ENCODE assay signal across 20 cellular contexts in the genomic region with DNA sequence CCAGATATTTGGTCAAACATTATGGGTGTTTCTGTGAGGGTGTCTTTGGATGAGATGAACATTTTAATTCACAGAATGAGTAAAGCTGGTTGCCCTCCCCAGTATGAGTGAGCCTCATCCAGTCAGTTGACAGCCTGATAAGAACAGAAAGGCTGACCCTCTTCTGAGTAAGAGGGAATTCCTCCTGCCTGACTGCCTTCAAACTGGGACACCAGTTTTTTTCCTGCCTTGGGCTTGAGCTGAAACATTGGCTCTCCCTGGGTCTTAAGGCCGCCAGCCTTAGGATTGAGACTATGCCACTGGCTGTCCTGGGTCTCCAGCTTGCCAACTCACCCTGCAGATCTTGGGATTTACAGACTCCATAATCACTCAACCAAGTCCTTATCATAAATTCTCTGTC.
"Had no signal": no experiment of that assay in that cellular context is flagged by ENCODE, and none has a peak within 500 bp of the region (broad histone marks: within the 10 kb centered on the region; RNA-seq: fewer than 3 reads in every experiment).

No MANE protein-coding gene starts in this region.

- H3K36me3 Mint-ChIP-seq: brain, natural killer cell had no signal

- H3K27ac Mint-ChIP-seq: activated naive CD4-positive, alpha-beta T cell treated with anti-CD3 and anti-CD28 coated beads for 36 hours; activated T-cell treated with anti-CD3 and anti-CD28 coated beads, Interleukin-2, amount 50 U/mL, for 72 hours; brain; natural killer cell; stimulated activated naive CD8-positive, alpha-beta T cell treated with anti-CD3 and anti-CD28 coated beads, Interleukin-15, amount 100 ng/mL, for 72 hours had no signal

- H3K4me3 Mint-ChIP-seq: activated naive CD4-positive, alpha-beta T cell treated with anti-CD3 and anti-CD28 coated beads for 36 hours; activated T-cell treated with anti-CD3 and anti-CD28 coated beads, Interleukin-2, amount 50 U/mL, for 72 hours; brain; natural killer cell; stimulated activated naive CD8-positive, alpha-beta T cell treated with anti-CD3 and anti-CD28 coated beads, Interleukin-15, amount 100 ng/mL, for 72 hours had no signal

- H3K27ac ChIP-seq: gastrocnemius medialis, ovary, prostate gland, tibial nerve had no signal

- H3K9me3 ChIP-seq: gastrocnemius medialis, ovary, prostate gland, tibial nerve had no signal

- H3K4me1 Mint-ChIP-seq: natural killer cell; stimulated activated naive CD8-positive, alpha-beta T cell treated with anti-CD3 and anti-CD28 coated beads, Interleukin-15, amount 100 ng/mL, for 72 hours had no signal

- DNase-seq: activated CD4-positive, alpha-beta T cell treated with anti-CD3 and anti-CD28 coated beads, Interleukin-2, amount 50 U/mL, for 48 hours; activated effector memory CD4-positive, alpha-beta T cell treated with Interleukin-2 at 50 U/mL for 16 hours; activated naive CD4-positive, alpha-beta T cell treated with anti-CD3 and anti-CD28 coated beads for 36 hours; activated T-cell treated with anti-CD3 and anti-CD28 coated beads, Interleukin-2, amount 50 U/mL, for 72 hours; central memory CD4-positive, alpha-beta T cell; effector memory CD4-positive, alpha-beta T cell; gastrocnemius medialis; hippocampal formation; midbrain; natural killer cell; ovary; stimulated activated CD4-positive, alpha-beta T cell treated with anti-CD3 and anti-CD28 coated beads, Interleukin-12 subunit alpha, Interleukin-12 subunit beta, amount 100 ng/mL, for 4 hours; stimulated activated CD4-positive, alpha-beta T cell treated with anti-CD3 and anti-CD28 coated beads, Interleukin-4, amount 100 ng/mL, for 4 hours; stimulated activated naive CD8-positive, alpha-beta T cell treated with anti-CD3 and anti-CD28 coated beads, Interleukin-15, amount 100 ng/mL, for 72 hours; T-helper 1 cell had no signal

- H3K4me3 ChIP-seq: gastrocnemius medialis, ovary, prostate gland, tibial nerve had no signal

- H3K36me3 ChIP-seq: gastrocnemius medialis, ovary, prostate gland, tibial nerve had no signal

- H3K4me1 ChIP-seq: gastrocnemius medialis, prostate gland had no signal

- H3K9me3 Mint-ChIP-seq: activated naive CD4-positive, alpha-beta T cell treated with anti-CD3 and anti-CD28 coated beads for 36 hours; activated T-cell treated with anti-CD3 and anti-CD28 coated beads, Interleukin-2, amount 50 U/mL, for 72 hours; natural killer cell; stimulated activated naive CD8-positive, alpha-beta T cell treated with anti-CD3 and anti-CD28 coated beads, Interleukin-15, amount 100 ng/mL, for 72 hours had no signal

- H3K27me3 Mint-ChIP-seq: stimulated activated naive CD8-positive, alpha-beta T cell treated with anti-CD3 and anti-CD28 coated beads, Interleukin-15, amount 100 ng/mL, for 72 hours had no signal

- ATAC-seq: activated T-cell treated with anti-CD3 and anti-CD28 coated beads, Interleukin-2, amount 50 U/mL, for 72 hours; esophagus mucosa; gastrocnemius medialis; left lobe of liver; natural killer cell; stimulated activated naive CD8-positive, alpha-beta T cell treated with anti-CD3 and anti-CD28 coated beads, Interleukin-15, amount 100 ng/mL, for 72 hours had no signal

- H3K27me3 ChIP-seq: gastrocnemius medialis, ovary, tibial nerve had no signal
